ENCODE assay signal across 9 cellular contexts in the genomic region with DNA sequence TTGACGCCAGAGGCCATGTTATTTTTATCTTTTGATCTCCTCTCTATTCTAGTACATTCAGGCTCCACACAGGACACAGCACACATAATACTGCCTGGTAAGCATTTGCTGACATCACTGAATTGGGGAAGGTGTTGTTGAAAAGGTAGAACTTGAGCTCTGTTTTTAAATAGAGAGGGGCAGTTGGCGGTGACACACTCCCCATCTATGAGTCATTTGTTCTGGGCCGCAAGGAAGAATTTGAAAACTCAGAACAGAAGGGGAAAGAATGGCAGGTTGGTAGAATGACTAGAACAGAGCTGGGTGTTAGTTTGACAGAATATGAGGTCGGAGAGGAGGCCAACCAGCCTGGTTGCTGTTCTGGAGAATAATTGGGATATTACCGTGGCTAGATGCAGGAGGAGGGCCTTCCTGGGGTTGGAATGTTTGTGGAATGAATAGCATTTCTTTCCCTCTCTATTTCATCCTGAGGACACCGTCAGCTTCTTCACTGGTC. TPM values are rescaled to one million over a fixed set of nuclear protein-coding genes. Genes with fewer than 3 reads are reported as not detected.
A peak's percentile ranks its signal among the peaks of the same experiment; 100 is the strongest.
DNase-seq lines count a peak whose midpoint lies in the region; ATAC-seq and TF ChIP-seq lines count a peak whose summit lies in the region.
"Had no signal": no experiment of that assay in that cellular context is flagged by ENCODE, and none has a peak within 500 bp of the region (broad histone marks: within the 10 kb centered on the region; RNA-seq: fewer than 3 reads in every experiment).

No MANE protein-coding gene starts in this region.

- peak overlapping the region; percentile 36; the same call in 1 of the 2 replicates for H3K23ac ChIP-seq in IMR-90 (ENCODE audit: low read depth, low read length)

- H2AFZ ChIP-seq in IMR-90 (replicated peaks; ENCODE audit: low read length, poor library complexity): peak overlapping the region; percentile 27

- H2BK120ac ChIP-seq in IMR-90 (ENCODE audit: low read depth, low read length): peak overlapping the region; percentile 74

- ATAC-seq in IMR-90 (ENCODE audit: low read depth) (peak; percentile 61), GM21515 (IDR thresholded peaks at IDR 0.05; ENCODE audit: unreplicated experiment) (no peak), HG02973 (IDR thresholded peaks at IDR 0.05; ENCODE audit: unreplicated experiment) (no peak)

- TF ChIP-seq CTCF in AG10803 (conservative IDR thresholded peaks at IDR 0.05; ENCODE audit: low read length) (no peak), IMR-90 (conservative IDR thresholded peaks at IDR 0.05; ENCODE audit: low read depth, low read length) (no peak), choroid plexus epithelial cell (conservative IDR thresholded peaks at IDR 0.05; ENCODE audit: low read depth, low read length) (no peak)

- peak overlapping the region; percentile 73 for H2BK5ac ChIP-seq in IMR-90 (ENCODE audit: low read depth, low read length, poor library complexity, severe bottlenecking)

- H4K5ac ChIP-seq in IMR-90 (ENCODE audit: low read depth, low read length): peak overlapping the region; percentile 7; the same call in 1 of the 2 replicates

- CTCF ChIA-PET in IMR-90 (lab: Yijun Ruan, JAX): interaction anchor here (0.5 to 1.9 kb wide), 8 partner anchors 11 to 236 kb away, joined by 3 to 9 read pairs (median 4); no protein-coding TSS in a partner anchor

- H2AK9ac ChIP-seq in IMR-90 (replicated peaks; ENCODE audit: low read depth, low read length, poor library complexity): no peak overlapping the region

- 0% methylated on average over 2 of the region's 6 CpGs; no CpG with 5 or more reads in 1 of the 2 experiments for WGBS in IMR-90 (ENCODE audit: extremely low coverage in 2 of 2, insufficient read length in 1 of 2), 2 experiments

- no peaks in the 10 kb centered on the region for H3K27me3 ChIP-seq in IMR-90 (ENCODE audit: control insufficient read depth, insufficient read depth, low read length)
- no peaks in the 10 kb centered on the region for H3K27me3 ChIP-seq in muscle layer of duodenum (ENCODE audit: low read depth, low read length)

- intact Hi-C loops in IMR-90 (cut with micrococcal nuclease): loop anchor here (5.0 kb wide), 1 partner anchor 36 kb away; no protein-coding TSS in a partner anchor

- in situ Hi-C loops in IMR-90 (cut with MboI; ENCODE audit: low sequenced_read_pairs): no loop called here

- H3K9ac ChIP-seq in IMR-90 (ENCODE audit: low read depth, low read length): no peak overlapping the region

- peaks cover 14% of the 10 kb centered on the region for H3K9me1 ChIP-seq in IMR-90 (ENCODE audit: insufficient read depth, low read length)

- peak overlapping the region; percentile 71 for H2BK15ac ChIP-seq in IMR-90 (ENCODE audit: low read depth, low read length)

- POLR2A ChIA-PET in IMR-90 (lab: Charles Lee; ENCODE audit: unreplicated experiment): interaction anchor here (0.6 kb wide), 2 partner anchors 228 to 233 kb away, joined by 3 read pairs; no protein-coding TSS in a partner anchor

- H3K4me1 ChIP-seq in IMR-90 (ENCODE audit: control insufficient read depth, insufficient read depth, low read length) (peaks cover 26% of the 10 kb centered on the region), muscle layer of duodenum (ENCODE audit: control insufficient read depth in 1 of 2, insufficient read depth in 2 of 2, low read length in 2 of 2) (peaks cover 7 to 8% of the 10 kb centered on the region in 2 donors)

- H3K27ac ChIP-seq in IMR-90 (ENCODE audit: insufficient read depth, low read length) (peak overlapping the region; percentile 38), muscle layer of duodenum (ENCODE audit: low read length) (peak overlapping the region; percentile 80)

- no peaks in the 10 kb centered on the region for H3K79me1 ChIP-seq in IMR-90 (ENCODE audit: low read depth in 1 of 2, low read length in 2 of 2)

- peak; percentile 83 for DNase-seq in AG10803 (ENCODE audit: low read depth)
- peak; percentile 77 for DNase-seq in IMR-90
- peak; percentile 85 for DNase-seq in choroid plexus epithelial cell (ENCODE audit: low read depth)
- DNase-seq in NCI-H774 (lab: John Stamatoyannopoulos, UW): no peak
- no peak for DNase-seq in OCI-M2 (lab: John Stamatoyannopoulos, UW; ENCODE audit: unreplicated experiment)
- DNase-seq: NCI-H187 had no signal

- BruUV-seq in IMR-90 (replicated peaks; lab: Mats Ljungman, UMichigan): no TSS peak

- H2BK20ac ChIP-seq in IMR-90 (ENCODE audit: low read depth, low read length): peak overlapping the region; percentile 86

- H3K14ac ChIP-seq in IMR-90 (replicated peaks; ENCODE audit: low read depth, low read length): peak overlapping the region; percentile 28; the same call in 1 of the 2 replicates

- H2AK5ac ChIP-seq in IMR-90 (ENCODE audit: low read depth, low read length): peak overlapping the region; percentile 79

- dilution Hi-C loops in IMR-90 (cut with HindIII; ENCODE audit: low sequenced_read_pairs, unreplicated experiment): no loop called here

- peak overlapping the region; percentile 34 to 71 for H4K8ac ChIP-seq in IMR-90 (ENCODE audit: low read depth in 2 of 2, low read length in 2 of 2)

- H3K9me3 ChIP-seq in IMR-90 (ENCODE audit: control insufficient read depth, insufficient read depth, low read length): no peaks in the 10 kb centered on the region
- no peaks in the 10 kb centered on the region for H3K9me3 ChIP-seq in muscle layer of duodenum (ENCODE audit: control insufficient read depth in 1 of 2, low read length in 2 of 2)

- H3K36me3 ChIP-seq in IMR-90 (ENCODE audit: control insufficient read depth, insufficient read depth, low read length): no peaks in the 10 kb centered on the region
- H3K36me3 ChIP-seq in muscle layer of duodenum (ENCODE audit: control insufficient read depth in 1 of 2, insufficient read depth in 2 of 2, low read length in 2 of 2): no peaks in the 10 kb centered on the region

- peak overlapping the region; percentile 37; the same call in 1 of the 2 replicates for H3K4me2 ChIP-seq in IMR-90 (ENCODE audit: low read depth, low read length)

- peak overlapping the region; percentile 12; the same call in 1 of the 2 replicates for H3K56ac ChIP-seq in IMR-90 (ENCODE audit: extremely low read depth, insufficient read depth, low read length)

- no peak overlapping the region for H3K4me3 ChIP-seq in AG10803 (ENCODE audit: low read length)
- H3K4me3 ChIP-seq in IMR-90 (ENCODE audit: insufficient read depth, low read depth, low read length): no peak overlapping the region
- no peak overlapping the region for H3K4me3 ChIP-seq in choroid plexus epithelial cell (ENCODE audit: low read depth, low read length)
- no peak overlapping the region for H3K4me3 ChIP-seq in muscle layer of duodenum (ENCODE audit: low read depth in 1 of 2, low read length in 2 of 2)

- H4K91ac ChIP-seq in IMR-90 (ENCODE audit: insufficient read depth, low read depth, low read length): peak overlapping the region; percentile 81

- peak overlapping the region; percentile 68 for H3K18ac ChIP-seq in IMR-90 (ENCODE audit: low read depth, low read length)

- H3K4ac ChIP-seq in IMR-90 (ENCODE audit: low read depth, low read length): peak overlapping the region; percentile 74

- TF ChIP-seq POLR2A in IMR-90 (IDR thresholded peaks at IDR 0.05; ENCODE audit: low read depth, low read length): no peak

- no peaks in the 10 kb centered on the region for H4K20me1 ChIP-seq in IMR-90 (ENCODE audit: insufficient read depth, low read length)

- no peak for TF ChIP-seq RAD21 in IMR-90 (IDR thresholded peaks at IDR 0.05; ENCODE audit: low read length)

TF ChIP-seq in IMR-90, 13 proteins besides CTCF, POLR2A, EP300 and RAD21:
- no peak for TF ChIP-seq BHLHE40 (IDR thresholded peaks at IDR 0.05; ENCODE audit: low read depth, low read length)
- no peak for TF ChIP-seq RCOR1 (IDR thresholded peaks at IDR 0.05; ENCODE audit: insufficient replicate concordance, low read length)
- no peak for TF ChIP-seq RFX5 (IDR thresholded peaks at IDR 0.05; ENCODE audit: low read depth, low read length)
- TF ChIP-seq FOS (IDR thresholded peaks at IDR 0.05; ENCODE audit: low read depth, low read length): peak; percentile 91
- no peak for TF ChIP-seq CHD1 (IDR thresholded peaks at IDR 0.05; ENCODE audit: low read depth, low read length)
- no peak for TF ChIP-seq CEBPB (IDR thresholded peaks at IDR 0.05; ENCODE audit: low read depth, low read length)
- TF ChIP-seq MAFK (IDR thresholded peaks at IDR 0.05; ENCODE audit: low read depth, low read length): peak; percentile 94
- TF ChIP-seq NFE2L2 (IDR thresholded peaks at IDR 0.05; ENCODE audit: low read depth, low read length): no peak
- no peak for TF ChIP-seq MAZ (IDR thresholded peaks at IDR 0.05; ENCODE audit: borderline replicate concordance, low read depth, low read length)
- no peak for TF ChIP-seq USF2 (IDR thresholded peaks at IDR 0.05; ENCODE audit: low read depth, low read length)
- TF ChIP-seq, protein P1, sequence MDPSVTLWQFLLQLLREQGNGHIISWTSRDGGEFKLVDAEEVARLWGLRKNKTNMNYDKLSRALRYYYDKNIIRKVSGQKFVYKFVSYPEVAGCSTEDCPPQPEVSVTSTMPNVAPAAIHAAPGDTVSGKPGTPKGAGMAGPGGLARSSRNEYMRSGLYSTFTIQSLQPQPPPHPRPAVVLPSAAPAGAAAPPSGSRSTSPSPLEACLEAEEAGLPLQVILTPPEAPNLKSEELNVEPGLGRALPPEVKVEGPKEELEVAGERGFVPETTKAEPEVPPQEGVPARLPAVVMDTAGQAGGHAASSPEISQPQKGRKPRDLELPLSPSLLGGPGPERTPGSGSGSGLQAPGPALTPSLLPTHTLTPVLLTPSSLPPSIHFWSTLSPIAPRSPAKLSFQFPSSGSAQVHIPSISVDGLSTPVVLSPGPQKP (IDR thresholded peaks at IDR 0.05; ENCODE audit: borderline replicate concordance, low read depth, low read length): no peak
- no peak for TF ChIP-seq MXI1 (IDR thresholded peaks at IDR 0.05; ENCODE audit: borderline replicate concordance, low read depth, low read length)
- peak; percentile 17; the same call in 1 of the 2 replicates for TF ChIP-seq SMC3 (IDR thresholded peaks at IDR 0.05; ENCODE audit: low read depth, low read length)
TF ChIP-seq in IMR-90: peak in this region for 3.

RNA-seq across cellular contexts. Expression of gene ERRFI1, which starts 52.1 kb away (rescaled TPM):
- total RNA-seq in IMR-90 (2012; rRNA removed): 101 and 106 TPM in 2 replicates
- 102 and 145 TPM in 2 replicates for polyA plus RNA-seq in IMR-90 (2012; rRNA removed)
- 66.7 and 88.3 TPM in 2 replicates for polyA plus RNA-seq in IMR-90 (2012; cell fraction: cytosol; rRNA removed)
- 50.7 and 405 TPM in 2 replicates for polyA plus RNA-seq in IMR-90 (2012; cell fraction: nucleus; rRNA removed; ENCODE audit: low replicate concordance)

Comparison
In these comparisons a context has a peak if more than half of its experiments do, and no peak if none do; other contexts are left out.
1. DNase-seq: peak in AG10803 (single experiment), IMR-90 (single experiment) and choroid plexus epithelial cell (single experiment); none in NCI-H774 (single experiment) and OCI-M2 (single experiment).